ENCODE assay signal across 8 cellular contexts in the genomic region with DNA sequence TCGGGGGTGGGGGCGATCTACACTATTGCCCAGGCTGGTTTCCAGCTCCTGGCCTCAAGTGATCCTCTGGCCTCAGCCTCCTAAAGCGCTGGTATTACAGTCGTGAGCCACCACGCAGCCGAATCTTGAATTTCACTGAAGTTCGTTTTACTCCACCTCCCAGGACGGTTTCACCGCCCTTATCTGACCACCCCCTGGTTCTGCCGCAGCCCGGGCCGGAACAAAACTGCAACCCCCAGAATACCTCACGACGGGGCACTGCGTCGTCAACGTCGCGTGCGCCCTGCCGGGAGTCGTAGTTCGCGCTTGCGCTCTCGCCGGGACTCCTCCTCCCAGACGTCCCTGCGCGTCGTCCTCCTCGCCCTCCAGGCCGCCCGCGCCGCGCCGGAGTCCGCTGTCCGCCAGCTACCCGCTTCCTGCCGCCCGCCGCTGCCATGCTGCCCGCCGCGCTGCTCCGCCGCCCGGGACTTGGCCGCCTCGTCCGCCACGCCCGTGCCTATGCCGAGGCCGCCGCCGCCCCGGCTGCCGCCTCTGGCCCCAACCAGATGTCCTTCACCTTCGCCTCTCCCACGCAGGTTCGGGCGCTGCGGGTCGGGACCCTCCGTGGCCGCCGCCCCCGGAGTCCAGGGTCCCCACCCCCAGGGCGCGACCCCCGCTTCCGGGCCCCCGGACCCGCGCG. TPM values are rescaled to one million over a fixed set of nuclear protein-coding genes. Genes with fewer than 3 reads are reported as not detected.
A peak's percentile ranks its signal among the peaks of the same experiment; 100 is the strongest.
DNase-seq lines count a peak whose midpoint lies in the region; ATAC-seq and TF ChIP-seq lines count a peak whose summit lies in the region.

ATP5F1D (plus strand) TSS at position 335 of the 679 bp plus-strand sequence; CDS start at position 435, 100 bp downstream.

- peak within 1 kb of the TSS; percentile 81 for H3K18ac ChIP-seq in mesendoderm (ENCODE audit: low read length)

- peaks cover 5% of the 10 kb centered on the region for H3K79me1 ChIP-seq in mesendoderm (ENCODE audit: low read length)

- peak within 1 kb of the TSS; percentile 95 for H3K56ac ChIP-seq in mesendoderm (ENCODE audit: low read length)

- DNase-seq in HuH-7 (ENCODE audit: low spot score) (peak; percentile 95), endodermal cell (peak; percentile 97), mesendoderm (peak; percentile 96)
- peak; percentile 81 for DNase-seq in activated CD8-positive, alpha-beta memory T cell treated with anti-CD3 and anti-CD28 coated beads, Interleukin-2, amount 50 U/mL, for 1 hour (ENCODE audit: extremely low read depth)
- peak; percentile 95 for DNase-seq in stimulated activated CD8-positive, alpha-beta memory T cell treated with anti-CD3 and anti-CD28 coated beads, Interleukin-12 subunit alpha, Interleukin-12 subunit beta, amount 100 ng/mL, for 4 hours (ENCODE audit: low read depth)

- H3K4me1 ChIP-seq in OCI-LY1 (ENCODE audit: insufficient read depth, low read length, severe bottlenecking) (peaks cover 54% of the 10 kb centered on the region), endodermal cell (ENCODE audit: control insufficient read depth, insufficient read depth, low read length) (peaks cover 5% of the 10 kb centered on the region), mesendoderm (ENCODE audit: control insufficient read depth, low read depth, low read length) (no peaks in the 10 kb centered on the region)

- H3K9me3 Mint-ChIP-seq in endodermal cell = no peaks in the 10 kb centered on the region

- no peak within 1 kb of the TSS for H4K5ac ChIP-seq in mesendoderm (ENCODE audit: low read length)

- ATAC-seq in GM19467 (IDR thresholded peaks at IDR 0.05; ENCODE audit: unreplicated experiment) = peak; percentile 56

- no peak within 1 kb of the TSS for H2AFZ ChIP-seq in OCI-LY1 (ENCODE audit: low read length)

- H3K36me3 ChIP-seq in OCI-LY1 (ENCODE audit: insufficient read depth, low read length) (peaks cover 5% of the 10 kb centered on the region; the same call in 1 of the 2 replicates), endodermal cell (ENCODE audit: control insufficient read depth, insufficient read depth, low read length) (no peaks in the 10 kb centered on the region), mesendoderm (ENCODE audit: control insufficient read depth, insufficient read depth, low read length) (no peaks in the 10 kb centered on the region)

- H3K9me3 ChIP-seq in OCI-LY1 (ENCODE audit: low read length) = no peaks in the 10 kb centered on the region
- H3K9me3 ChIP-seq in endodermal cell (ENCODE audit: control insufficient read depth, low read length) = no peaks in the 10 kb centered on the region

- H3K23ac ChIP-seq in mesendoderm (ENCODE audit: low read length) = peak within 1 kb of the TSS; percentile 80

- H4K8ac ChIP-seq in mesendoderm (ENCODE audit: low read depth, low read length) = no peak within 1 kb of the TSS

- no peaks in the 10 kb centered on the region for H4K20me1 ChIP-seq in OCI-LY1 (ENCODE audit: insufficient read depth, low read length)

- WGBS in endodermal cell (ENCODE audit: insufficient coverage in 1 of 2, insufficient read length in 1 of 2), 2 experiments = 1 to 5% methylated on average over 18 to 79 of the region's 79 CpGs
- WGBS in mesendoderm (ENCODE audit: extremely low coverage, insufficient coverage, low lambda C conversion rate) = no CpG with 5 or more reads among the region's 79 CpGs

- H3K4me3 ChIP-seq in OCI-LY1 (ENCODE audit: low read depth, low read length, poor library complexity, severe bottlenecking) = peak within 1 kb of the TSS; percentile 95
- H3K4me3 ChIP-seq in endodermal cell (ENCODE audit: low read length) = peak within 1 kb of the TSS; percentile 78
- peak within 1 kb of the TSS; percentile 72 for H3K4me3 ChIP-seq in mesendoderm (ENCODE audit: low read length)

- H3K9me2 ChIP-seq in OCI-LY1 (ENCODE audit: low read depth, low read length) = no peaks in the 10 kb centered on the region

- H3K36me3 Mint-ChIP-seq in endodermal cell (ENCODE audit: low read depth) = peaks cover 2% of the 10 kb centered on the region

- H3K27me3 ChIP-seq in OCI-LY1 (ENCODE audit: insufficient read depth, low read length) (no peaks in the 10 kb centered on the region), endodermal cell (ENCODE audit: control insufficient read depth, insufficient read depth, low read length, poor library complexity, severe bottlenecking) (no peaks in the 10 kb centered on the region), mesendoderm (ENCODE audit: insufficient read depth, low read length, poor library complexity) (no peaks in the 10 kb centered on the region)

- H2BK5ac ChIP-seq in mesendoderm (ENCODE audit: low read length) = no peak within 1 kb of the TSS

- peaks cover 11% of the 10 kb centered on the region for H3K4me1 Mint-ChIP-seq in endodermal cell

- peak within 1 kb of the TSS; percentile 93 for H3K9ac ChIP-seq in OCI-LY1 (ENCODE audit: low read length)
- H3K9ac ChIP-seq in endodermal cell (ENCODE audit: extremely low read depth, low read length, poor library complexity, severe bottlenecking) = peak within 1 kb of the TSS; percentile 59
- peak within 1 kb of the TSS; percentile 95 for H3K9ac ChIP-seq in mesendoderm (ENCODE audit: low read length)

- peak within 1 kb of the TSS; percentile 92 for H3K4me2 ChIP-seq in OCI-LY1 (ENCODE audit: low read length)
- peak within 1 kb of the TSS; percentile 97 for H3K4me2 ChIP-seq in mesendoderm (ENCODE audit: low read length)

- TF ChIP-seq CTCF in C4-2B (conservative IDR thresholded peaks at IDR 0.05) = no peak
- no peak for TF ChIP-seq CTCF in OCI-LY1 (IDR thresholded peaks at IDR 0.05; ENCODE audit: low read length)
- no peak for TF ChIP-seq CTCF in endodermal cell (conservative IDR thresholded peaks at IDR 0.05)

- peaks cover 5% of the 10 kb centered on the region; the same call in 1 of the 2 replicates for H3F3A ChIP-seq in OCI-LY1 (ENCODE audit: insufficient read depth, low read length)

- H2BK15ac ChIP-seq in mesendoderm (replicated peaks; ENCODE audit: low read depth) = no peak within 1 kb of the TSS

- H3K79me2 ChIP-seq in OCI-LY1 (ENCODE audit: insufficient read depth, low read length) = no peaks in the 10 kb centered on the region
- H3K79me2 ChIP-seq in mesendoderm (ENCODE audit: control insufficient read depth, insufficient read depth, low read length) = peaks cover 5% of the 10 kb centered on the region

- peak within 1 kb of the TSS; percentile 76 for H3K4me3 Mint-ChIP-seq in endodermal cell

- no peaks in the 10 kb centered on the region for H3K27me3 Mint-ChIP-seq in endodermal cell (ENCODE audit: insufficient read depth)

- peak within 1 kb of the TSS; percentile 96 for H3K27ac Mint-ChIP-seq in endodermal cell

- no peak within 1 kb of the TSS for H2BK120ac ChIP-seq in mesendoderm (ENCODE audit: low read depth, low read length)

- H3K27ac ChIP-seq in C4-2B (peak within 1 kb of the TSS; percentile 97), OCI-LY1 (ENCODE audit: low read depth, low read length, poor library complexity, severe bottlenecking) (peak within 1 kb of the TSS; percentile 42), endodermal cell (ENCODE audit: low read depth, low read length) (no peak within 1 kb of the TSS), mesendoderm (ENCODE audit: low read depth, low read length) (no peak within 1 kb of the TSS)

- H2AK5ac ChIP-seq in mesendoderm (ENCODE audit: low read length) = no peak within 1 kb of the TSS

- H3K4ac ChIP-seq in mesendoderm (ENCODE audit: low read depth, low read length) = peak within 1 kb of the TSS; percentile 76

RNA-seq across cellular contexts. Expression of gene ATP5F1D, which starts in this region (rescaled TPM):
- total RNA-seq in endodermal cell = 100 to 1,000 TPM; 144 to 159 TPM
- polyA plus RNA-seq in endodermal cell (2013, experiment 1 of 2) = 108 TPM
- 96.0 TPM for polyA plus RNA-seq in endodermal cell (2013, experiment 2 of 2)
- 127 TPM for polyA plus RNA-seq in mesendoderm (2013, experiment 1 of 2)
- 122 TPM for polyA plus RNA-seq in mesendoderm (2013, experiment 2 of 2)

Comparison
In these comparisons a context has a peak if more than half of its experiments do, and no peak if none do; other contexts are left out.
1. H3K27ac ChIP-seq: peak in C4-2B (single experiment) and OCI-LY1 (single experiment); none in endodermal cell (single experiment) and mesendoderm (single experiment).
2. Peak in every context shown above with its lines, with median percentiles within 50 percentile points of each other: DNase-seq, H3K4me3 ChIP-seq and H3K9ac ChIP-seq.